Comparison of ENCODE assay signal across 12 cellular contexts in genomic region chr2:33494155-33494779, GRCh38. TPM values are rescaled to one million over a fixed set of nuclear protein-coding genes. Genes with fewer than 3 reads are reported as not detected.
DNase-seq lines count a peak whose midpoint lies in the region; ATAC-seq and TF ChIP-seq lines count a peak whose summit lies in the region.
"Had no signal": no experiment of that assay in that cellular context is flagged by ENCODE, and none has a peak within 500 bp of the region (broad histone marks: within the 10 kb centered on the region; RNA-seq: fewer than 3 reads in every experiment).

No MANE protein-coding gene starts in this region.

- H3K27me3 Mint-ChIP-seq in Caco-2 (ENCODE audit: insufficient read depth, unreplicated experiment) (no peaks in the 10 kb centered on the region), natural killer cell (ENCODE audit: low read depth in 2 of 2) (peaks cover 23 to 64% of the 10 kb centered on the region in 2 donors)
- H3K27me3 Mint-ChIP-seq: CD4-positive, CD25-positive, alpha-beta regulatory T cell had no signal

- DNase-seq in Caco-2 (no peak), RWPE2 (ENCODE audit: low spot score) (no peak), G401 (ENCODE audit: low spot score) (no peak), natural killer cell (no peak), NCI-H2029 (lab: John Stamatoyannopoulos, UW) (no peak)
- DNase-seq in effector memory CD4-positive, alpha-beta T cell, result no peak
- DNase-seq: brain microvascular endothelial cell; CD4-positive, CD25-positive, alpha-beta regulatory T cell; KBM-7; left cardiac atrium had no signal

- CTCF ChIA-PET in Caco-2 (lab: Charles Lee), result interaction anchor here (0.6 kb wide), 1 partner anchor 75 kb away, joined by 5 read pairs; no protein-coding TSS in a partner anchor

- in situ Hi-C loops in G401 (cut with HindIII; ENCODE audit: low sequenced_read_pairs), result no loop called here

- peak overlapping the region; percentile 17 for H3K27ac Mint-ChIP-seq in Caco-2 (ENCODE audit: unreplicated experiment)
- no peak overlapping the region for H3K27ac Mint-ChIP-seq in natural killer cell

- H3K36me3 Mint-ChIP-seq in Caco-2 (ENCODE audit: insufficient read depth, unreplicated experiment) (no peaks in the 10 kb centered on the region), natural killer cell (no peaks in the 10 kb centered on the region)

- TF ChIP-seq CTCF in Caco-2 (IDR thresholded peaks at IDR 0.05; ENCODE audit: insufficient read depth in 1 of 2, low read depth in 1 of 2, low read length in 1 of 2, severe bottlenecking in 1 of 2, unreplicated experiment in 1 of 2), result no peak
- no peak for TF ChIP-seq CTCF in RWPE2 (IDR thresholded peaks at IDR 0.05; ENCODE audit: poor library complexity, severe bottlenecking)
- TF ChIP-seq CTCF in natural killer cell (IDR thresholded peaks at IDR 0.05), result no peak

- ATAC-seq in GM19438 (IDR thresholded peaks at IDR 0.05; ENCODE audit: low read depth, unreplicated experiment) (peak; percentile 54), HG03064 (IDR thresholded peaks at IDR 0.05; ENCODE audit: low read depth, unreplicated experiment) (peak; percentile 50), RWPE2 (ENCODE audit: low read depth) (0 out of 3 replicates have a peak, but pooled peaks have one; percentile 17), natural killer cell (no peak)
- ATAC-seq: left cardiac atrium had no signal

- H3K9me3 ChIP-seq in Caco-2, result no peaks in the 10 kb centered on the region
- no peaks in the 10 kb centered on the region for H3K9me3 ChIP-seq in RWPE2 (ENCODE audit: severe bottlenecking)
- H3K9me3 ChIP-seq in effector memory CD4-positive, alpha-beta T cell (ENCODE audit: control insufficient read depth, low read length), result no peaks in the 10 kb centered on the region

- H3K4me1 ChIP-seq in Caco-2, result peaks cover 28% of the 10 kb centered on the region
- H3K4me1 ChIP-seq in RWPE2 (ENCODE audit: insufficient read depth, poor library complexity, severe bottlenecking), result no peaks in the 10 kb centered on the region
- H3K4me1 ChIP-seq in effector memory CD4-positive, alpha-beta T cell (ENCODE audit: control insufficient read depth, insufficient read depth, low read length, poor library complexity, severe bottlenecking), result peaks cover 3% of the 10 kb centered on the region

- POLR2A ChIA-PET in Caco-2 (lab: Charles Lee), result no interaction called here

- intact Hi-C loops in Caco-2 (cut with micrococcal nuclease; ENCODE audit: unreplicated experiment), result loop anchor here (1.0 to 2.0 kb wide), 2 partner anchors 17 kb away; no protein-coding TSS in a partner anchor
- intact Hi-C loops in natural killer cell (cut with micrococcal nuclease), result no loop called here

- no peak overlapping the region for H3K4me3 Mint-ChIP-seq in Caco-2 (ENCODE audit: unreplicated experiment)
- H3K4me3 Mint-ChIP-seq in natural killer cell, result no peak overlapping the region

- BruUV-seq in Caco-2 (replicated peaks; lab: Mats Ljungman, UMichigan), result no TSS peak

- H3K36me3 ChIP-seq in Caco-2 (ENCODE audit: control insufficient read depth, insufficient read depth, low read length) (no peaks in the 10 kb centered on the region; the same call in 1 of the 2 replicates), RWPE2 (ENCODE audit: low read depth) (no peaks in the 10 kb centered on the region)
- no peaks in the 10 kb centered on the region for H3K36me3 ChIP-seq in effector memory CD4-positive, alpha-beta T cell (ENCODE audit: control insufficient read depth, insufficient read depth, low read length)
- H3K36me3 ChIP-seq: brain microvascular endothelial cell had no signal

- no peak overlapping the region for H3K27ac ChIP-seq in RWPE2 (ENCODE audit: poor library complexity, severe bottlenecking)
- H3K27ac ChIP-seq in effector memory CD4-positive, alpha-beta T cell (ENCODE audit: insufficient read depth, low read length, poor library complexity, severe bottlenecking), result no peak overlapping the region
- H3K27ac ChIP-seq: brain microvascular endothelial cell had no signal

- H3K27me3 ChIP-seq in Caco-2 (replicated peaks; ENCODE audit: control insufficient read depth, insufficient read depth, low read length) (no peaks in the 10 kb centered on the region), RWPE2 (ENCODE audit: insufficient read depth, poor library complexity, severe bottlenecking) (peaks cover 3% of the 10 kb centered on the region)
- H3K27me3 ChIP-seq in effector memory CD4-positive, alpha-beta T cell (replicated peaks; ENCODE audit: control insufficient read depth, insufficient read depth, low read length, poor library complexity, severe bottlenecking), result no peaks in the 10 kb centered on the region
- H3K27me3 ChIP-seq: brain microvascular endothelial cell had no signal

- H3K9me3 Mint-ChIP-seq in Caco-2 (ENCODE audit: unreplicated experiment), result no peaks in the 10 kb centered on the region
- no peaks in the 10 kb centered on the region for H3K9me3 Mint-ChIP-seq in natural killer cell

- H3K4me3 ChIP-seq in Caco-2 (ENCODE audit: low read depth, low read length), result no peak overlapping the region
- H3K4me3 ChIP-seq in RWPE2 (ENCODE audit: severe bottlenecking), result no peak overlapping the region
- no peak overlapping the region for H3K4me3 ChIP-seq in effector memory CD4-positive, alpha-beta T cell (ENCODE audit: insufficient read depth, low read depth, low read length, poor library complexity, severe bottlenecking)

- H3K4me1 Mint-ChIP-seq in Caco-2 (ENCODE audit: low read depth, unreplicated experiment) (peaks cover 20% of the 10 kb centered on the region), natural killer cell (peaks cover 28 to 29% of the 10 kb centered on the region in 2 donors)

RNA-seq across cellular contexts. Expression of gene RASGRP3, which starts 17.8 kb away (rescaled TPM):
- total RNA-seq in Caco-2 (2022) (9.2 and 12.2 TPM in 2 replicates), natural killer cell (10 to 100 TPM in 1 of 3 donors, 1 to 10 TPM in 2; 1.8 to 21.1 (median 2.7) TPM)
- total RNA-seq in G401 (2014; rRNA removed; shearing (Covaris generic)), result 2.7 and 5.4 TPM in 2 replicates

Comparison
In these comparisons a context has a peak if more than half of its experiments do, and no peak if none do; other contexts are left out.
1. ATAC-seq: peak in GM19438 (single experiment), HG03064 (single experiment) and RWPE2 (single experiment); none in natural killer cell (0 of 3).